12 cellular contexts compared by ENCODE assay signal in genomic region chr4:83054928-83055327, GRCh38. TPM values are rescaled to one million over a fixed set of nuclear protein-coding genes. Genes with fewer than 3 reads are reported as not detected.
DNase-seq lines count a peak whose midpoint lies in the region; ATAC-seq and TF ChIP-seq lines count a peak whose summit lies in the region.
"Had no signal": no experiment of that assay in that cellular context is flagged by ENCODE, and none has a peak within 500 bp of the region (broad histone marks: within the 10 kb centered on the region; RNA-seq: fewer than 3 reads in every experiment).

No MANE protein-coding gene starts in this region.

- no peak overlapping the region for H3K27ac Mint-ChIP-seq in osteocyte (ENCODE audit: unreplicated experiment)
- H3K27ac Mint-ChIP-seq: effector memory CD8-positive, alpha-beta T cell had no signal

- DNase-seq in NCI-H748 (lab: John Stamatoyannopoulos, UW; ENCODE audit: unreplicated experiment), result peak; percentile 10
- DNase-seq in NCI-H748 treated with DMSO at 0.1 percent for 48 hours (lab: John Stamatoyannopoulos, UW), result no peak
- no peak for DNase-seq in LNCaP clone FGC (ENCODE audit: low read depth)
- peak; percentile 59 for DNase-seq in choroid plexus epithelial cell (ENCODE audit: low read depth)
- DNase-seq in osteocyte (ENCODE audit: extremely low spot score, unreplicated experiment), result no peak
- no peak for DNase-seq in 8988T
- no peak for DNase-seq in omental fat pad (ENCODE audit: low spot score)
- DNase-seq in activated CD4-positive, alpha-beta T cell treated with anti-CD3 and anti-CD28 coated beads, Interleukin-2, amount 50 U/mL, for 48 hours, result no peak
- DNase-seq: effector memory CD8-positive, alpha-beta T cell; pancreas; stomach had no signal

- H3K4me3 Mint-ChIP-seq in osteocyte (ENCODE audit: unreplicated experiment), result no peak overlapping the region
- H3K4me3 Mint-ChIP-seq: CD8-positive, alpha-beta memory T cell; effector memory CD8-positive, alpha-beta T cell had no signal

- no peak overlapping the region for H3K4me3 ChIP-seq in LNCaP clone FGC (ENCODE audit: low read depth, low read length)
- no peak overlapping the region for H3K4me3 ChIP-seq in choroid plexus epithelial cell (ENCODE audit: low read depth, low read length)
- H3K4me3 ChIP-seq: pancreas, stomach had no signal

- no peak for ATAC-seq in omental fat pad (ENCODE audit: low FRiP score)
- ATAC-seq: effector memory CD8-positive, alpha-beta T cell; pancreas had no signal

- no peaks in the 10 kb centered on the region for H3K4me1 Mint-ChIP-seq in osteocyte (ENCODE audit: unreplicated experiment)

- no peaks in the 10 kb centered on the region for H3K27me3 Mint-ChIP-seq in osteocyte (ENCODE audit: unreplicated experiment)
- H3K27me3 Mint-ChIP-seq: CD8-positive, alpha-beta memory T cell; effector memory CD8-positive, alpha-beta T cell had no signal

- H3K36me3 Mint-ChIP-seq in osteocyte (ENCODE audit: unreplicated experiment), result peaks cover 35% of the 10 kb centered on the region

- TF ChIP-seq CTCF in LNCaP clone FGC (IDR thresholded peaks at IDR 0.05; ENCODE audit: control insufficient read depth, extremely low read depth, insufficient read depth), result peak; percentile 50
- TF ChIP-seq CTCF in choroid plexus epithelial cell (conservative IDR thresholded peaks at IDR 0.05; ENCODE audit: low read depth, low read length), result peak; percentile 54
- TF ChIP-seq CTCF in osteocyte (IDR thresholded peaks at IDR 0.05), result peak; percentile 51
- TF ChIP-seq CTCF in omental fat pad (IDR thresholded peaks at IDR 0.05), result no peak

- no peaks in the 10 kb centered on the region for H3K9me3 Mint-ChIP-seq in osteocyte (ENCODE audit: unreplicated experiment)
- H3K9me3 Mint-ChIP-seq: CD8-positive, alpha-beta memory T cell; effector memory CD8-positive, alpha-beta T cell had no signal

RNA-seq across cellular contexts. Expression of gene COPS4, which starts 19.9 kb away (rescaled TPM):
- 33.8 and 38.5 TPM in 2 replicates for total RNA-seq in osteocyte
- total RNA-seq in omental fat pad, result 10 to 100 TPM; 30.3 to 47.1 (median 39.1) TPM

RNA-seq across cellular contexts. Expression of gene LIN54, which starts 44.3 kb away (rescaled TPM):
- total RNA-seq in osteocyte, result 12.6 TPM in 2 replicates
- total RNA-seq in omental fat pad, result 10 to 100 TPM in 1 of 4 donors, 1 to 10 TPM in 3; 5.8 to 13.6 (median 7.7) TPM

RNA-seq across cellular contexts. Expression of gene PLAC8, which starts 59.6 kb away (rescaled TPM):
- total RNA-seq in osteocyte (not detected in 2 replicates), omental fat pad (1 to 10 TPM; 2.6 to 7.6 (median 3.9) TPM)

Comparison
In these comparisons a context has a peak if more than half of its experiments do, and no peak if none do; other contexts are left out.
1. DNase-seq: peak in NCI-H748 (single experiment) and choroid plexus epithelial cell (single experiment); none in NCI-H748 treated with DMSO at 0.1 percent for 48 hours (single experiment), LNCaP clone FGC (single experiment), osteocyte (single experiment), 8988T (single experiment), omental fat pad (single experiment) and activated CD4-positive, alpha-beta T cell treated with anti-CD3 and anti-CD28 coated beads, Interleukin-2, amount 50 U/mL, for 48 hours (0 of 2).
2. CTCF ChIP-seq: peak in LNCaP clone FGC (single experiment), choroid plexus epithelial cell (single experiment) and osteocyte (single experiment); none in omental fat pad (0 of 3).